In the genomic region with DNA sequence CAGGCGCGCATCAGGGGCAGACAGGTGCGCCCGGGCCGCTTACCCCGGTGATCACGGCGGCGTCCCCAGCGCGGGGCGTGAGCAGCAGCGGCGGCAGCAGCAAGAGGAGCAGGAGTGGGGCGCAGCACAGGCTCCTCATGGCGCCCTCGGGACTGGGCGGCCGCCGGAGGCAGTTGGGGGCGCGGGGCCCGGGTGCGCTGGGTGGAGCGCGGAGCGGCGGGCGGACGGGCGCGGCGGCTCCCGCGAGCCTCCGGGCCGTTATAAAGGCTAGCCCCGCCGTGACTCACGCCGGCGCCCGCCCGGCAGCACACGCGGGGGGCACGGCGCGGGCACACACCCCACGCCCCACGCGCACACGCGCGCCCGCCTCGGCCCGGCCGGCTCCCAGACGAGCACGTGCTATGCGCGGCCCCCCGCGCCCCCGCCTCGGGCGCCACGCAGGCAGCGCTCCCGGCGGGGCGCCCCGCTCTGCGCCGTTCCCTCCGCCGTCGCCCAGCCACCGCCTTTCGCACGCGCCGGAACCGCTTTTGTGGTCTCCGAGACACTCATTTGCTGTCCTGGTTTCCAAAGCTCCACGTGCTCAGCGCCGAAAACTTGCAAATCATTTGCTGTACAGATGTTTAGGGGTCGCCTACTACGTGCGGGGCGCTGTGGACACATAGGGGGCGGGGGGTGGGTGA, we compare ENCODE assay signal across 8 cellular contexts. TPM values are rescaled to one million over a fixed set of nuclear protein-coding genes. Genes with fewer than 3 reads are reported as not detected.
A peak's percentile ranks its signal among the peaks of the same experiment; 100 is the strongest.
DNase-seq lines count a peak whose midpoint lies in the region; ATAC-seq and TF ChIP-seq lines count a peak whose summit lies in the region.

A gene with protein sequence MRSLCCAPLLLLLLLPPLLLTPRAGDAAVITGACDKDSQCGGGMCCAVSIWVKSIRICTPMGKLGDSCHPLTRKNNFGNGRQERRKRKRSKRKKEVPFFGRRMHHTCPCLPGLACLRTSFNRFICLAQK (minus strand): TSS at position 235 of the 680 bp plus-strand sequence. CDS start 96 bp downstream, at position 139.

- no TSS peak for BruUV-seq in MCF 10A (replicated peaks; lab: Mats Ljungman, UMichigan)

- H3K9me3 Mint-ChIP-seq in MCF 10A (ENCODE audit: unreplicated experiment): no peaks in the 10 kb centered on the region
- no peaks in the 10 kb centered on the region for H3K9me3 Mint-ChIP-seq in activated T-cell treated with anti-CD3 and anti-CD28 coated beads, Interleukin-2, amount 50 U/mL, for 24 hours

- no CpG with 5 or more reads among the region's 94 CpGs for WGBS in iPS DF 6.9 (ENCODE audit: insufficient coverage, insufficient read length)

- no peaks in the 10 kb centered on the region for H3K36me3 ChIP-seq in breast epithelium
- no peaks in the 10 kb centered on the region for H3K36me3 ChIP-seq in iPS DF 6.9 (ENCODE audit: control insufficient read depth, insufficient read depth, low read length)

- H3K36me3 Mint-ChIP-seq in MCF 10A (ENCODE audit: insufficient read depth, unreplicated experiment): peaks cover 7% of the 10 kb centered on the region
- H3K36me3 Mint-ChIP-seq in activated T-cell treated with anti-CD3 and anti-CD28 coated beads, Interleukin-2, amount 50 U/mL, for 24 hours (ENCODE audit: low read depth): no peaks in the 10 kb centered on the region

- POLR2A ChIA-PET in MCF 10A (lab: Yijun Ruan, JAX): no interaction called here

- H3K27me3 ChIP-seq in breast epithelium (peaks cover 3 to 52% of the 10 kb centered on the region in 2 donors), iPS DF 6.9 (ENCODE audit: control insufficient read depth, insufficient read depth, low read length) (peaks cover 21% of the 10 kb centered on the region)

- H3K27ac ChIP-seq in breast epithelium: no peak within 1 kb of the TSS
- no peak within 1 kb of the TSS for H3K27ac ChIP-seq in iPS DF 6.9 (ENCODE audit: low read length)

- H3K4me3 Mint-ChIP-seq in MCF 10A (ENCODE audit: unreplicated experiment): no peak within 1 kb of the TSS
- H3K4me3 Mint-ChIP-seq in activated T-cell treated with anti-CD3 and anti-CD28 coated beads, Interleukin-2, amount 50 U/mL, for 24 hours: peak within 1 kb of the TSS; percentile 75

- H3K27ac Mint-ChIP-seq in MCF 10A (ENCODE audit: low read depth, unreplicated experiment): no peak within 1 kb of the TSS
- H3K27ac Mint-ChIP-seq in activated T-cell treated with anti-CD3 and anti-CD28 coated beads, Interleukin-2, amount 50 U/mL, for 24 hours: peak within 1 kb of the TSS; percentile 61

- ATAC-seq in HG03025 (IDR thresholded peaks at IDR 0.05; ENCODE audit: low FRiP score, unreplicated experiment): no peak

- no peaks in the 10 kb centered on the region for H3K4me1 Mint-ChIP-seq in MCF 10A (ENCODE audit: insufficient read depth, unreplicated experiment)
- peaks cover 15% of the 10 kb centered on the region for H3K4me1 Mint-ChIP-seq in activated T-cell treated with anti-CD3 and anti-CD28 coated beads, Interleukin-2, amount 50 U/mL, for 24 hours (ENCODE audit: low read depth)

- H3K27me3 Mint-ChIP-seq in MCF 10A (ENCODE audit: insufficient read depth, unreplicated experiment): peaks cover 73% of the 10 kb centered on the region
- peaks cover 65% of the 10 kb centered on the region for H3K27me3 Mint-ChIP-seq in activated T-cell treated with anti-CD3 and anti-CD28 coated beads, Interleukin-2, amount 50 U/mL, for 24 hours

- H3K4me1 ChIP-seq in breast epithelium (peaks cover 8 to 9% of the 10 kb centered on the region in 2 donors), iPS DF 6.9 (ENCODE audit: control insufficient read depth, insufficient read depth, low read length) (peaks cover 4% of the 10 kb centered on the region; the same call in 1 of the 2 replicates)

- TF ChIP-seq POLR2A in breast epithelium (IDR thresholded peaks at IDR 0.05): no peak

- CTCF ChIA-PET in MCF 10A (lab: Yijun Ruan, JAX): no interaction called here

- H3K4me3 ChIP-seq in breast epithelium (peak within 1 kb of the TSS; percentile 22 to 64 (median 37)), iPS DF 6.9 (ENCODE audit: low read length) (peak within 1 kb of the TSS; percentile 54)

- intact Hi-C loops in breast epithelium (cut with DNase I; ENCODE audit: low total_unique reads) (no loop called here), MCF 10A (cut with micrococcal nuclease) (no loop called here)

- DNase-seq in breast epithelium (ENCODE audit: low spot score in 2 of 2) (no peak), MCF 10A (ENCODE audit: unreplicated experiment) (no peak), iPS DF 6.9 (ENCODE audit: low read depth, low spot score) (no peak), NCI-H2107 treated with DMSO at 0.1 percent for 48 hours (lab: John Stamatoyannopoulos, UW; ENCODE audit: unreplicated experiment) (no peak), RPMI8226 (no peak)
- DNase-seq in activated T-cell treated with anti-CD3 and anti-CD28 coated beads, Interleukin-2, amount 50 U/mL, for 24 hours: peak; percentile 64
- DNase-seq in stimulated activated CD4-positive, alpha-beta T cell treated with anti-CD3 and anti-CD28 coated beads, Interleukin-2, amount 100 ng/mL, for 48 hours: peak; percentile 13 to 17

- TF ChIP-seq CTCF in breast epithelium (IDR thresholded peaks at IDR 0.05) (no peak), MCF 10A (IDR thresholded peaks at IDR 0.05; ENCODE audit: unreplicated experiment) (no peak)

- no peaks in the 10 kb centered on the region for H3K9me3 ChIP-seq in breast epithelium
- no peaks in the 10 kb centered on the region for H3K9me3 ChIP-seq in iPS DF 6.9 (ENCODE audit: control insufficient read depth, insufficient read depth, low read length)

RNA-seq across cellular contexts. Expression of the gene that starts here (rescaled TPM):
- not detected for total RNA-seq in breast epithelium
- total RNA-seq in MCF 10A (2022): not detected in 2 replicates

Comparison
In these comparisons a context has a peak if more than half of its experiments do, and no peak if none do; other contexts are left out.
1. DNase-seq: peak in activated T-cell treated with anti-CD3 and anti-CD28 coated beads, Interleukin-2, amount 50 U/mL, for 24 hours (single experiment) and stimulated activated CD4-positive, alpha-beta T cell treated with anti-CD3 and anti-CD28 coated beads, Interleukin-2, amount 100 ng/mL, for 48 hours (2 of 2); none in breast epithelium (0 of 2), MCF 10A (single experiment), iPS DF 6.9 (single experiment), NCI-H2107 treated with DMSO at 0.1 percent for 48 hours (single experiment) and RPMI8226 (single experiment).